In genomic region chr9:129121483-129121882, GRCh38 we compare ENCODE assay signal across 19 cellular contexts. TPM values are rescaled to one million over a fixed set of nuclear protein-coding genes. Genes with fewer than 3 reads are reported as not detected.
DNase-seq lines count a peak whose midpoint lies in the region; ATAC-seq, FAIRE-seq and TF ChIP-seq lines count a peak whose summit lies in the region.
"Had no signal": no experiment of that assay in that cellular context is flagged by ENCODE, and none has a peak within 500 bp of the region (broad histone marks: within the 10 kb centered on the region; RNA-seq: fewer than 3 reads in every experiment).

No MANE protein-coding gene starts in this region.

- H3K4me1 ChIP-seq in testis: no peaks in the 10 kb centered on the region
- H3K4me1 ChIP-seq: gastroesophageal sphincter had no signal

- no peak for FAIRE-seq in D721Med (lab: Jason Lieb, UNC)

- no peak overlapping the region for H3K27ac ChIP-seq in testis
- H3K27ac ChIP-seq: gastroesophageal sphincter, SJCRH30 had no signal

- 55 to 61% methylated on average over 3 of the region's 3 CpGs for WGBS in testis, 2 donors

- H3K4me3 ChIP-seq in testis: no peak overlapping the region
- H3K4me3 ChIP-seq: gastroesophageal sphincter, SJCRH30, smooth muscle cell had no signal

- no peaks in the 10 kb centered on the region for H3K9me3 ChIP-seq in testis
- H3K9me3 ChIP-seq: gastroesophageal sphincter, SJCRH30 had no signal

- TF ChIP-seq POLR2A in testis (IDR thresholded peaks at IDR 0.05): no peak

- no peaks in the 10 kb centered on the region for H3K36me3 ChIP-seq in testis (ENCODE audit: low read depth, missing control alignments)

- TF ChIP-seq CTCF in testis (IDR thresholded peaks at IDR 0.05) (no peak), D721Med (IDR thresholded peaks at IDR 0.05; ENCODE audit: insufficient read depth, missing control alignments) (no peak)

- in situ Hi-C loops in KBM-7 (cut with MboI; ENCODE audit: low pct_unique_long_range_greater_than_20kb, low sequenced_read_pairs): no loop called here

- intact Hi-C loops in testis (cut with DNase I; ENCODE audit: low total_unique reads): no loop called here

- no peaks in the 10 kb centered on the region for H3K27me3 ChIP-seq in testis
- H3K27me3 ChIP-seq: gastroesophageal sphincter, SJCRH30 had no signal

- DNase-seq in RPMI7951 (ENCODE audit: low read depth): peak; percentile 86
- peak; percentile 65 for DNase-seq in cerebellar cortex (ENCODE audit: low spot score)
- DNase-seq in left lobe of liver (ENCODE audit: low spot score): no peak
- DNase-seq in superior temporal gyrus (ENCODE audit: extremely low spot score): peak; percentile 79
- DNase-seq in testis: no peak
- no peak for DNase-seq in D721Med (ENCODE audit: insufficient read length, low spot score)
- DNase-seq in KBM-7: no peak
- DNase-seq: activated CD4-positive, alpha-beta T cell treated with anti-CD3 and anti-CD28 coated beads, Interleukin-2, amount 10 ng/mL, durations not matched to agents 7 days and 5 days; CD4-positive, alpha-beta T cell; DND-41; effector CD8-positive, alpha-beta T cell; immature natural killer cell; NCI-H1105 had no signal

- ATAC-seq in left lobe of liver (peak; percentile 47), HG02759 (IDR thresholded peaks at IDR 0.05; ENCODE audit: unreplicated experiment) (no peak)
- ATAC-seq: gastroesophageal sphincter, HCT116 had no signal

RNA-seq across cellular contexts. Expression of gene PTPA, which starts 10.3 kb away (rescaled TPM):
- total RNA-seq in RPMI7951 (2014; rRNA removed; shearing (Covaris generic)): 75.8 and 86.1 TPM in 2 replicates
- total RNA-seq in left lobe of liver (62.3 TPM), testis (100 to 1,000 TPM; 163 to 177 TPM)
- 268 TPM for polyA plus RNA-seq in testis (ENCODE audit: insufficient read depth, low read depth, low replicate concordance)

RNA-seq across cellular contexts. Expression of gene CRAT, which starts 10.9 kb away (rescaled TPM):
- 28.7 and 29.9 TPM in 2 replicates for total RNA-seq in RPMI7951 (2014; rRNA removed; shearing (Covaris generic))
- 105 TPM for total RNA-seq in left lobe of liver
- total RNA-seq in testis: 100 to 1,000 TPM; 188 to 272 TPM
- 451 TPM for polyA plus RNA-seq in testis (ENCODE audit: insufficient read depth, low read depth, low replicate concordance)

RNA-seq across cellular contexts. Expression of gene DOLPP1, which starts 40.6 kb away (rescaled TPM):
- total RNA-seq in RPMI7951 (2014; rRNA removed; shearing (Covaris generic)): 11.6 and 12.4 TPM in 2 replicates
- total RNA-seq in left lobe of liver: 21.7 TPM
- total RNA-seq in testis: 10 to 100 TPM; 14.0 to 14.4 TPM
- polyA plus RNA-seq in testis (ENCODE audit: insufficient read depth, low read depth, low replicate concordance): 17.9 TPM

RNA-seq across cellular contexts. Expression of gene IER5L, which starts 56.6 kb away (rescaled TPM):
- total RNA-seq in RPMI7951 (2014; rRNA removed; shearing (Covaris generic)): 11.2 and 21.2 TPM in 2 replicates
- total RNA-seq in left lobe of liver: 4.5 TPM
- 10 to 100 TPM; 12.6 to 25.4 TPM for total RNA-seq in testis
- 4.8 TPM for polyA plus RNA-seq in testis (ENCODE audit: insufficient read depth, low read depth, low replicate concordance)
- polyA plus RNA-seq: IgD-negative memory B cell had no signal

Comparison
In these comparisons a context has a peak if more than half of its experiments do, and no peak if none do; other contexts are left out.
1. DNase-seq: peak in RPMI7951 (single experiment), cerebellar cortex (single experiment) and superior temporal gyrus (single experiment); none in left lobe of liver (single experiment), testis (single experiment), D721Med (single experiment) and KBM-7 (single experiment).